In the genomic region with DNA sequence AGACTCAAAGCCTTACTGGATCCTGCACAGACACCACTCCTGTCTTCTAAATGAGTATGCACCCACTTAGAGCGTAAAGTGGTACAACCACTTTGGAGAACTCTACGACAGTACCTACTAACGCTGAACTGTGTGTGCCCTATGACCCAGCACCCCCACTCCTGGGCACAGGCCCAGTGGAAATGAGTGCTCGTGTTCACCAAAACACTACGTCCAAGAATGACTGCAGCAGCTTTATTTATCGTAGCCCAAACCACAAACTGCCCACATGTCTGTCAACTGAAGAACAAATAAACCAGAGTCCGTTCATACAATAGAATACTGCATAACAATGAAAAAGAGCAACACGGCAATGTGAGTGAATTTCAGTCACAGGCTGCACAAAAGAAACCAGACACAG, we compare ENCODE assay signal across 24 cellular contexts. TPM values are rescaled to one million over a fixed set of nuclear protein-coding genes. Genes with fewer than 3 reads are reported as not detected.
"Had no signal": no experiment of that assay in that cellular context is flagged by ENCODE, and none has a peak within 500 bp of the region (broad histone marks: within the 10 kb centered on the region; RNA-seq: fewer than 3 reads in every experiment).

No MANE protein-coding gene starts in this region.

- H3K27me3 ChIP-seq: pancreas had no signal

- H3K9me3 Mint-ChIP-seq: activated naive CD4-positive, alpha-beta T cell treated with anti-CD3 and anti-CD28 coated beads, Interleukin-2, amount 50 U/mL, for 24 hours; activated naive CD8-positive, alpha-beta T cell treated with anti-CD3 and anti-CD28 coated beads, Interleukin-2, amount 50 U/mL, for 24 hours; activated T-helper 2 cell treated with anti-CD3 and anti-CD28 coated beads, Interferon-gamma antibody, Interleukin-2, Interleukin-4, amounts not matched to agents 10 μg/mL and 5 μg/mL and 100 μg/mL, durations not matched to agents 14 hours and 24 hours and 36 hours had no signal

- H3K9me3 ChIP-seq: esophagus muscularis mucosa, pancreas, prostate gland, spleen, suprapubic skin had no signal

- H3K4me3 ChIP-seq: esophagus muscularis mucosa, heart right ventricle, left ventricle myocardium inferior, pancreas, prostate gland, spleen, suprapubic skin, tibial artery had no signal

- H3K27ac ChIP-seq: esophagus muscularis mucosa, foreskin keratinocyte, heart right ventricle, left ventricle myocardium inferior, pancreas, prostate gland, spleen, suprapubic skin, tibial artery had no signal

- H3K36me3 ChIP-seq: esophagus muscularis mucosa, heart right ventricle, left ventricle myocardium inferior, pancreas, prostate gland, spleen, suprapubic skin, tibial artery had no signal

- H3K4me3 Mint-ChIP-seq: activated CD4-positive, alpha-beta T cell treated with anti-CD3 and anti-CD28 coated beads for 36 hours; activated CD8-positive, alpha-beta memory T cell treated with anti-CD3 and anti-CD28 coated beads, Interleukin-2, amount 10 ng/mL, durations not matched to agents 7 days and 5 days; activated CD8-positive, alpha-beta T cell treated with anti-CD3 and anti-CD28 coated beads, Interleukin-2, amount 10 ng/mL, durations not matched to agents 7 days and 5 days; activated naive CD4-positive, alpha-beta T cell treated with anti-CD3 and anti-CD28 coated beads, Interleukin-2, amount 50 U/mL, for 24 hours; activated naive CD8-positive, alpha-beta T cell treated with anti-CD3 and anti-CD28 coated beads, Interleukin-2, amount 50 U/mL, for 24 hours; brain; naive B cell; nephron progenitor cell had no signal

- DNase-seq: activated CD4-positive, alpha-beta T cell treated with anti-CD3 and anti-CD28 coated beads for 36 hours; activated CD4-positive, CD25-positive, alpha-beta regulatory T cell; activated CD8-positive, alpha-beta memory T cell treated with anti-CD3 and anti-CD28 coated beads, Interleukin-2, amount 10 ng/mL, durations not matched to agents 7 days and 5 days; activated CD8-positive, alpha-beta T cell treated with anti-CD3 and anti-CD28 coated beads, Interleukin-2, amount 10 ng/mL, durations not matched to agents 7 days and 5 days; activated naive CD8-positive, alpha-beta T cell treated with anti-CD3 and anti-CD28 coated beads, Interleukin-2, amount 50 U/mL, for 24 hours; activated T-cell treated with anti-CD3 and anti-CD28 coated beads, Interleukin-2, amount 50 U/mL, for 48 hours; cortex of kidney; foreskin keratinocyte; heart right ventricle; left ventricle myocardium inferior; naive B cell; nephron progenitor cell; nucleus accumbens; pancreas; spleen; stimulated activated naive CD4-positive, alpha-beta T cell; T-helper 1 cell; tibial artery had no signal

- H3K36me3 Mint-ChIP-seq: activated CD8-positive, alpha-beta memory T cell treated with anti-CD3 and anti-CD28 coated beads, Interleukin-2, amount 10 ng/mL, durations not matched to agents 7 days and 5 days; activated naive CD4-positive, alpha-beta T cell treated with anti-CD3 and anti-CD28 coated beads, Interleukin-2, amount 50 U/mL, for 24 hours; brain; naive B cell had no signal

- H3K4me1 ChIP-seq: esophagus muscularis mucosa, foreskin keratinocyte, heart right ventricle, pancreas, prostate gland, spleen, suprapubic skin, tibial artery had no signal

- H3K27ac Mint-ChIP-seq: activated CD4-positive, alpha-beta T cell treated with anti-CD3 and anti-CD28 coated beads for 36 hours; activated CD8-positive, alpha-beta memory T cell treated with anti-CD3 and anti-CD28 coated beads, Interleukin-2, amount 10 ng/mL, durations not matched to agents 7 days and 5 days; activated CD8-positive, alpha-beta T cell treated with anti-CD3 and anti-CD28 coated beads, Interleukin-2, amount 10 ng/mL, durations not matched to agents 7 days and 5 days; activated naive CD4-positive, alpha-beta T cell treated with anti-CD3 and anti-CD28 coated beads, Interleukin-2, amount 50 U/mL, for 24 hours; activated naive CD8-positive, alpha-beta T cell treated with anti-CD3 and anti-CD28 coated beads, Interleukin-2, amount 50 U/mL, for 24 hours; activated T-helper 2 cell treated with anti-CD3 and anti-CD28 coated beads, Interferon-gamma antibody, Interleukin-2, Interleukin-4, amounts not matched to agents 10 μg/mL and 5 μg/mL and 100 μg/mL, durations not matched to agents 14 hours and 24 hours and 36 hours; brain; naive B cell; nephron progenitor cell had no signal

- H3K4me1 Mint-ChIP-seq: activated CD4-positive, alpha-beta T cell treated with anti-CD3 and anti-CD28 coated beads for 36 hours; activated CD8-positive, alpha-beta memory T cell treated with anti-CD3 and anti-CD28 coated beads, Interleukin-2, amount 10 ng/mL, durations not matched to agents 7 days and 5 days; activated naive CD4-positive, alpha-beta T cell treated with anti-CD3 and anti-CD28 coated beads, Interleukin-2, amount 50 U/mL, for 24 hours; activated naive CD8-positive, alpha-beta T cell treated with anti-CD3 and anti-CD28 coated beads, Interleukin-2, amount 50 U/mL, for 24 hours; naive B cell had no signal

- ATAC-seq: activated CD4-positive, alpha-beta T cell treated with anti-CD3 and anti-CD28 coated beads for 36 hours; activated CD8-positive, alpha-beta memory T cell treated with anti-CD3 and anti-CD28 coated beads, Interleukin-2, amount 10 ng/mL, durations not matched to agents 7 days and 5 days; activated CD8-positive, alpha-beta T cell treated with anti-CD3 and anti-CD28 coated beads, Interleukin-2, amount 10 ng/mL, durations not matched to agents 7 days and 5 days; activated naive CD8-positive, alpha-beta T cell treated with anti-CD3 and anti-CD28 coated beads, Interleukin-2, amount 50 U/mL, for 24 hours; foreskin keratinocyte; pancreas had no signal

RNA-seq across cellular contexts. Expression of a gene that starts 35.4 kb away (rescaled TPM):
- total RNA-seq: activated CD8-positive, alpha-beta memory T cell treated with anti-CD3 and anti-CD28 coated beads, Interleukin-2, amount 10 ng/mL, durations not matched to agents 7 days and 5 days; activated T-helper 2 cell treated with anti-CD3 and anti-CD28 coated beads, Interferon-gamma antibody, Interleukin-2, Interleukin-4, amounts not matched to agents 10 μg/mL and 5 μg/mL and 100 μg/mL, durations not matched to agents 14 hours and 24 hours and 36 hours had no signal
